ENCODE assay signal across 7 cellular contexts in genomic region chr1:9712767-9713166, GRCh38.
DNase-seq lines count a peak whose midpoint lies in the region; ATAC-seq and TF ChIP-seq lines count a peak whose summit lies in the region.
"Not testable (repeated sequence)": the region's sequence is repeated elsewhere in the genome, so short reads cannot be mapped to it uniquely, and the experiment has no call there.

No MANE protein-coding gene starts in this region.

- intact Hi-C loops in activated CD4-positive, alpha-beta T cell treated with anti-CD3 and anti-CD28 coated beads for 36 hours (cut with DNase I, micrococcal nuclease); natural killer cell (cut with micrococcal nuclease): not testable (repeated sequence)

- not testable (repeated sequence) for H3K4me3 ChIP-seq in CD4-positive, CD25-positive, alpha-beta regulatory T cell (ENCODE audit: low read depth, low read length); effector memory CD4-positive, alpha-beta T cell (ENCODE audit: insufficient read depth, low read depth, low read length, poor library complexity, severe bottlenecking)

- peaks cover 51% of the 10 kb centered on the region for H3K4me1 ChIP-seq in CD4-positive, CD25-positive, alpha-beta regulatory T cell (ENCODE audit: control insufficient read depth, insufficient read depth, low read length, poor library complexity, severe bottlenecking)
- peaks cover 45% of the 10 kb centered on the region for H3K4me1 ChIP-seq in effector memory CD4-positive, alpha-beta T cell (ENCODE audit: control insufficient read depth, insufficient read depth, low read length, poor library complexity, severe bottlenecking)

- H3K27me3 ChIP-seq in CD4-positive, CD25-positive, alpha-beta regulatory T cell (ENCODE audit: control insufficient read depth, insufficient read depth, low read length); effector memory CD4-positive, alpha-beta T cell (replicated peaks; ENCODE audit: control insufficient read depth, insufficient read depth, low read length, poor library complexity, severe bottlenecking): not testable (repeated sequence)

- POLR2A ChIA-PET in activated CD4-positive, alpha-beta T cell treated with anti-CD3 and anti-CD28 coated beads for 36 hours (lab: Charles Lee): not testable (repeated sequence)
- POLR2A ChIA-PET in activated CD8-positive, alpha-beta T cell treated with anti-CD3 and anti-CD28 coated beads, Interleukin-2, amount 10 ng/mL, durations not matched to agents 7 days and 5 days (lab: Charles Lee): interaction anchor here (0.6 to 4.6 kb wide), 3 partner anchors 9 to 99 kb away, joined by 3 to 23 read pairs (median 4); no protein-coding TSS in a partner anchor

- peaks cover 31% of the 10 kb centered on the region for H3K36me3 Mint-ChIP-seq in CD4-positive, CD25-positive, alpha-beta regulatory T cell
- peaks cover 10% of the 10 kb centered on the region for H3K36me3 Mint-ChIP-seq in IgD-negative memory B cell
- H3K36me3 Mint-ChIP-seq in activated CD4-positive, alpha-beta T cell treated with anti-CD3 and anti-CD28 coated beads for 36 hours (ENCODE audit: low read depth): peaks cover 56% of the 10 kb centered on the region
- H3K36me3 Mint-ChIP-seq in activated CD8-positive, alpha-beta T cell treated with anti-CD3 and anti-CD28 coated beads, Interleukin-2, amount 10 ng/mL, durations not matched to agents 7 days and 5 days (ENCODE audit: low read depth): peaks cover 80% of the 10 kb centered on the region
- peaks cover 60% of the 10 kb centered on the region for H3K36me3 Mint-ChIP-seq in activated naive CD4-positive, alpha-beta T cell treated with anti-CD3 and anti-CD28 coated beads, Interleukin-2, amount 10 ng/mL, durations not matched to agents 7 days and 5 days
- not testable (repeated sequence) for H3K36me3 Mint-ChIP-seq in natural killer cell

- CTCF ChIA-PET in activated CD4-positive, alpha-beta T cell treated with anti-CD3 and anti-CD28 coated beads for 36 hours (lab: Charles Lee): interaction anchor here (1.0 to 1.4 kb wide), 3 partner anchors 46 to 84 kb away, joined by 3 to 4 read pairs (median 3); no protein-coding TSS in a partner anchor
- CTCF ChIA-PET in activated CD8-positive, alpha-beta T cell treated with anti-CD3 and anti-CD28 coated beads, Interleukin-2, amount 10 ng/mL, durations not matched to agents 7 days and 5 days (lab: Charles Lee): interaction anchor here (0.8 to 16.0 kb wide), 2 partner anchors 9 to 84 kb away, joined by 3 to 204 read pairs; no protein-coding TSS in a partner anchor
- CTCF ChIA-PET in activated naive CD4-positive, alpha-beta T cell treated with anti-CD3 and anti-CD28 coated beads, Interleukin-2, amount 10 ng/mL, durations not matched to agents 7 days and 5 days (lab: Charles Lee): interaction anchor here (0.9 kb wide), 1 partner anchor 87 kb away, joined by 3 read pairs; no protein-coding TSS in a partner anchor

- peaks cover 48% of the 10 kb centered on the region for H3K36me3 ChIP-seq in CD4-positive, CD25-positive, alpha-beta regulatory T cell (ENCODE audit: control insufficient read depth, insufficient read depth, low read length)
- H3K36me3 ChIP-seq in effector memory CD4-positive, alpha-beta T cell (ENCODE audit: control insufficient read depth, insufficient read depth, low read length): peaks cover 43% of the 10 kb centered on the region

- not testable (repeated sequence) for H3K9me3 ChIP-seq in CD4-positive, CD25-positive, alpha-beta regulatory T cell (ENCODE audit: control insufficient read depth in 2 of 2, low read length in 2 of 2); effector memory CD4-positive, alpha-beta T cell (ENCODE audit: control insufficient read depth, low read length)

- not testable (repeated sequence) for H3K4me3 Mint-ChIP-seq in CD4-positive, CD25-positive, alpha-beta regulatory T cell; IgD-negative memory B cell; activated CD4-positive, alpha-beta T cell treated with anti-CD3 and anti-CD28 coated beads for 36 hours; activated CD8-positive, alpha-beta T cell treated with anti-CD3 and anti-CD28 coated beads, Interleukin-2, amount 10 ng/mL, durations not matched to agents 7 days and 5 days; natural killer cell
- H3K4me3 Mint-ChIP-seq in activated naive CD4-positive, alpha-beta T cell treated with anti-CD3 and anti-CD28 coated beads, Interleukin-2, amount 10 ng/mL, durations not matched to agents 7 days and 5 days: peak overlapping the region; percentile 10

- ATAC-seq in CD4-positive, CD25-positive, alpha-beta regulatory T cell (ENCODE audit: low read depth in 2 of 2); activated CD4-positive, alpha-beta T cell treated with anti-CD3 and anti-CD28 coated beads for 36 hours; activated CD8-positive, alpha-beta T cell treated with anti-CD3 and anti-CD28 coated beads, Interleukin-2, amount 10 ng/mL, durations not matched to agents 7 days and 5 days; natural killer cell: not testable (repeated sequence)

- not testable (repeated sequence) for DNase-seq in CD4-positive, CD25-positive, alpha-beta regulatory T cell; activated CD4-positive, alpha-beta T cell treated with anti-CD3 and anti-CD28 coated beads for 36 hours; activated CD8-positive, alpha-beta T cell treated with anti-CD3 and anti-CD28 coated beads, Interleukin-2, amount 10 ng/mL, durations not matched to agents 7 days and 5 days; activated naive CD4-positive, alpha-beta T cell treated with anti-CD3 and anti-CD28 coated beads, Interleukin-2, amount 10 ng/mL, durations not matched to agents 7 days and 5 days; effector memory CD4-positive, alpha-beta T cell; natural killer cell

- not testable (repeated sequence) for H3K9me3 Mint-ChIP-seq in CD4-positive, CD25-positive, alpha-beta regulatory T cell; IgD-negative memory B cell; activated CD4-positive, alpha-beta T cell treated with anti-CD3 and anti-CD28 coated beads for 36 hours (ENCODE audit: low read depth); activated CD8-positive, alpha-beta T cell treated with anti-CD3 and anti-CD28 coated beads, Interleukin-2, amount 10 ng/mL, durations not matched to agents 7 days and 5 days (ENCODE audit: insufficient read depth); activated naive CD4-positive, alpha-beta T cell treated with anti-CD3 and anti-CD28 coated beads, Interleukin-2, amount 10 ng/mL, durations not matched to agents 7 days and 5 days; natural killer cell

- not testable (repeated sequence) for H3K27me3 Mint-ChIP-seq in CD4-positive, CD25-positive, alpha-beta regulatory T cell; IgD-negative memory B cell; activated CD4-positive, alpha-beta T cell treated with anti-CD3 and anti-CD28 coated beads for 36 hours; activated CD8-positive, alpha-beta T cell treated with anti-CD3 and anti-CD28 coated beads, Interleukin-2, amount 10 ng/mL, durations not matched to agents 7 days and 5 days (ENCODE audit: low read depth); activated naive CD4-positive, alpha-beta T cell treated with anti-CD3 and anti-CD28 coated beads, Interleukin-2, amount 10 ng/mL, durations not matched to agents 7 days and 5 days; natural killer cell (ENCODE audit: low read depth in 2 of 2)

- H3K27ac ChIP-seq in CD4-positive, CD25-positive, alpha-beta regulatory T cell (ENCODE audit: insufficient read depth, low read length, poor library complexity, severe bottlenecking): peak overlapping the region; percentile 23
- H3K27ac ChIP-seq in effector memory CD4-positive, alpha-beta T cell (ENCODE audit: insufficient read depth, low read length, poor library complexity, severe bottlenecking): peak overlapping the region; percentile 27

- peak overlapping the region; percentile 15 to 81 (median 60) for H3K27ac Mint-ChIP-seq in CD4-positive, CD25-positive, alpha-beta regulatory T cell
- H3K27ac Mint-ChIP-seq in IgD-negative memory B cell (peak overlapping the region in 2 of 3 donors; percentile 28 to 31), natural killer cell (peak overlapping the region; percentile 88 to 89)
- peak overlapping the region; percentile 8 for H3K27ac Mint-ChIP-seq in activated CD4-positive, alpha-beta T cell treated with anti-CD3 and anti-CD28 coated beads for 36 hours
- H3K27ac Mint-ChIP-seq in activated CD8-positive, alpha-beta T cell treated with anti-CD3 and anti-CD28 coated beads, Interleukin-2, amount 10 ng/mL, durations not matched to agents 7 days and 5 days: peak overlapping the region; percentile 74
- peak overlapping the region; percentile 83 for H3K27ac Mint-ChIP-seq in activated naive CD4-positive, alpha-beta T cell treated with anti-CD3 and anti-CD28 coated beads, Interleukin-2, amount 10 ng/mL, durations not matched to agents 7 days and 5 days

- peaks cover 7 to 73% (median 20%) of the 10 kb centered on the region in 4 donors for H3K4me1 Mint-ChIP-seq in CD4-positive, CD25-positive, alpha-beta regulatory T cell
- H3K4me1 Mint-ChIP-seq in IgD-negative memory B cell (peaks cover 15 to 20% (median 19%) of the 10 kb centered on the region in 3 donors), natural killer cell (peaks cover 37 to 54% of the 10 kb centered on the region in 2 donors)
- peaks cover 40% of the 10 kb centered on the region for H3K4me1 Mint-ChIP-seq in activated CD4-positive, alpha-beta T cell treated with anti-CD3 and anti-CD28 coated beads for 36 hours
- H3K4me1 Mint-ChIP-seq in activated CD8-positive, alpha-beta T cell treated with anti-CD3 and anti-CD28 coated beads, Interleukin-2, amount 10 ng/mL, durations not matched to agents 7 days and 5 days (ENCODE audit: low read depth): peaks cover 69% of the 10 kb centered on the region
- H3K4me1 Mint-ChIP-seq in activated naive CD4-positive, alpha-beta T cell treated with anti-CD3 and anti-CD28 coated beads, Interleukin-2, amount 10 ng/mL, durations not matched to agents 7 days and 5 days: peaks cover 63% of the 10 kb centered on the region

- not testable (repeated sequence) for TF ChIP-seq CTCF in natural killer cell (IDR thresholded peaks at IDR 0.05)

Comparison
In these comparisons a context has a peak if more than half of its experiments do, and no peak if none do; other contexts are left out.
1. H3K27ac Mint-ChIP-seq: peak in every context shown above with its lines; median percentile 88 in natural killer cell; 83 in activated naive CD4-positive, alpha-beta T cell treated with anti-CD3 and anti-CD28 coated beads, Interleukin-2, amount 10 ng/mL, durations not matched to agents 7 days and 5 days; 74 in activated CD8-positive, alpha-beta T cell treated with anti-CD3 and anti-CD28 coated beads, Interleukin-2, amount 10 ng/mL, durations not matched to agents 7 days and 5 days; 60 in CD4-positive, CD25-positive, alpha-beta regulatory T cell; 30 in IgD-negative memory B cell; 8 in activated CD4-positive, alpha-beta T cell treated with anti-CD3 and anti-CD28 coated beads for 36 hours.